ENCODE assay signal across 17 cellular contexts in genomic region chr1:29990304-29990703, GRCh38.
DNase-seq lines count a peak whose midpoint lies in the region; ATAC-seq and TF ChIP-seq lines count a peak whose summit lies in the region.
"Had no signal": no experiment of that assay in that cellular context is flagged by ENCODE, and none has a peak within 500 bp of the region (broad histone marks: within the 10 kb centered on the region; RNA-seq: fewer than 3 reads in every experiment).

No MANE protein-coding gene starts in this region.

- H3K4me1 ChIP-seq in colonic mucosa (no peaks in the 10 kb centered on the region), esophagus muscularis mucosa (no peaks in the 10 kb centered on the region)
- H3K4me1 ChIP-seq: BE2C, HAP-1 had no signal

- DNase-seq in colonic mucosa = peak; percentile 7
- peak; percentile 81 for DNase-seq in esophagus muscularis mucosa (ENCODE audit: extremely low spot score)
- peak; percentile 59 for DNase-seq in mesenteric fat pad (ENCODE audit: low spot score)
- no peak for DNase-seq in head of caudate nucleus
- DNase-seq in NCI-H1092 (lab: John Stamatoyannopoulos, UW) = no peak
- no peak for DNase-seq in activated effector memory CD4-positive, alpha-beta T cell treated with anti-CD3 and anti-CD28 coated beads, Interleukin-2, amount 50 U/mL, for 16 hours
- DNase-seq: ACHN; BE2C; C1 segment of cervical spinal cord; CD4-positive, CD25-positive, alpha-beta regulatory T cell; CD8-positive, alpha-beta memory T cell; COR-L47; DMS 273 treated with DMSO at 0.1 percent for 48 hours; DMS53; GOT3 had no signal

- H3K27me3 ChIP-seq in colonic mucosa (no peaks in the 10 kb centered on the region), esophagus muscularis mucosa (peaks cover 0 to 31% (median 0%) of the 10 kb centered on the region in 4 donors)
- H3K27me3 ChIP-seq: BE2C had no signal

- H3K9ac ChIP-seq in colonic mucosa (ENCODE audit: low read depth in 2 of 2, low read length in 2 of 2) = no peak overlapping the region

- no peak for TF ChIP-seq POLR2A in esophagus muscularis mucosa (IDR thresholded peaks at IDR 0.05; ENCODE audit: low read depth)

- 64% methylated on average over 8 of the region's 8 CpGs for WGBS in esophagus muscularis mucosa

- TF ChIP-seq CTCF in colonic mucosa (IDR thresholded peaks at IDR 0.05) (no peak), esophagus muscularis mucosa (IDR thresholded peaks at IDR 0.05) (no peak)

- no peak for TF ChIP-seq EP300 in esophagus muscularis mucosa (IDR thresholded peaks at IDR 0.05)

- H3K36me3 ChIP-seq in colonic mucosa (no peaks in the 10 kb centered on the region), esophagus muscularis mucosa (no peaks in the 10 kb centered on the region)
- H3K36me3 ChIP-seq: BE2C, HAP-1 had no signal

- H3K9me3 ChIP-seq in colonic mucosa (no peaks in the 10 kb centered on the region), esophagus muscularis mucosa (peaks cover 0 to 26% (median 15%) of the 10 kb centered on the region in 4 donors)
- H3K9me3 ChIP-seq: BE2C, HAP-1 had no signal

- ATAC-seq in HG03108 (IDR thresholded peaks at IDR 0.05; ENCODE audit: unreplicated experiment) = no peak

- no peak overlapping the region for H3K27ac ChIP-seq in colonic mucosa
- no peak overlapping the region for H3K27ac ChIP-seq in esophagus muscularis mucosa (replicated peaks in 1 of 4)

- H3K4me3 ChIP-seq in colonic mucosa (no peak overlapping the region), esophagus muscularis mucosa (no peak overlapping the region)
- H3K4me3 ChIP-seq: HAP-1 had no signal

- intact Hi-C loops in colonic mucosa (cut with DNase I) (no loop called here), esophagus muscularis mucosa (cut with DNase I) (no loop called here), head of caudate nucleus (cut with DNase I) (no loop called here)

Comparison
In these comparisons a context has a peak if more than half of its experiments do, and no peak if none do; other contexts are left out.
1. DNase-seq: peak in colonic mucosa (single experiment), esophagus muscularis mucosa (single experiment) and mesenteric fat pad (single experiment); none in head of caudate nucleus (0 of 42), NCI-H1092 (single experiment) and activated effector memory CD4-positive, alpha-beta T cell treated with anti-CD3 and anti-CD28 coated beads, Interleukin-2, amount 50 U/mL, for 16 hours (single experiment).